In genomic region chr17:76560877-76561221, GRCh38 we compare ENCODE assay signal across 9 cellular contexts. TPM values are rescaled to one million over a fixed set of nuclear protein-coding genes. Genes with fewer than 3 reads are reported as not detected.
DNase-seq lines count a peak whose midpoint lies in the region; ATAC-seq and TF ChIP-seq lines count a peak whose summit lies in the region.
"Had no signal": no experiment of that assay in that cellular context is flagged by ENCODE, and none has a peak within 500 bp of the region (broad histone marks: within the 10 kb centered on the region; RNA-seq: fewer than 3 reads in every experiment).

No MANE protein-coding gene starts in this region.

- peaks cover 46 to 73% (median 65%) of the 10 kb centered on the region in 3 experiments for H3K36me3 Mint-ChIP-seq in H9 (ENCODE audit: insufficient read depth in 1 of 3, low read depth in 3 of 3)

- H3K27me3 Mint-ChIP-seq in H9 (ENCODE audit: low read depth), result no peaks in the 10 kb centered on the region; the same call in 1 of the 2 replicates
- H3K27me3 Mint-ChIP-seq: naive B cell had no signal

- TF ChIP-seq POLR2A in gastrocnemius medialis (IDR thresholded peaks at IDR 0.05), result no peak

- no peak for ATAC-seq in gastrocnemius medialis

- POLR2A ChIA-PET in OCI-LY7 (lab: Charles Lee), result interaction anchor here (1.0 to 5.4 kb wide), 2 partner anchors 15 to 32 kb away, joined by 3 to 53 read pairs; no protein-coding TSS in a partner anchor

- no TSS peak for BruUV-seq in OCI-LY7 (replicated peaks; lab: Mats Ljungman, UMichigan)

- TF ChIP-seq CTCF in H9 (conservative IDR thresholded peaks at IDR 0.05) (no peak), OCI-LY7 (conservative IDR thresholded peaks at IDR 0.05; ENCODE audit: low read length) (no peak), gastrocnemius medialis (IDR thresholded peaks at IDR 0.05 in 4 of 5, conservative IDR thresholded peaks at IDR 0.05 in 1 of 5) (no peak), tibial artery (IDR thresholded peaks at IDR 0.05) (no peak)

- no peak overlapping the region for H3T11ph ChIP-seq in H9 (ENCODE audit: low read length)

- H2AFZ ChIP-seq in H9 (ENCODE audit: low read length) (no peak overlapping the region), OCI-LY7 (ENCODE audit: low read length) (no peak overlapping the region)

- H2BK5ac ChIP-seq in H9 (ENCODE audit: insufficient read length, low read length), result no peak overlapping the region

- H2BK15ac ChIP-seq in H9 (ENCODE audit: low read depth, low read length), result no peak overlapping the region

- no peak overlapping the region for H3K56ac ChIP-seq in H9 (ENCODE audit: insufficient read length, low read depth, low read length)

- no peaks in the 10 kb centered on the region; a peak in 1 of 5 replicates for H3K9me3 Mint-ChIP-seq in H9
- H3K9me3 Mint-ChIP-seq: naive B cell had no signal

- no peak overlapping the region for H4K8ac ChIP-seq in H9 (replicated peaks; ENCODE audit: insufficient read length, low read depth, low read length)

- H3K4ac ChIP-seq in H9 (ENCODE audit: low read depth, low read length), result no peak overlapping the region

- H3K9me2 ChIP-seq in OCI-LY7 (ENCODE audit: insufficient read depth, low read length), result no peaks in the 10 kb centered on the region

- no peak overlapping the region for H3K27ac ChIP-seq in H9 (ENCODE audit: insufficient read length, low read depth, low read length)
- H3K27ac ChIP-seq in OCI-LY7 (ENCODE audit: low read depth, low read length, poor library complexity, severe bottlenecking), result peak overlapping the region; percentile 28
- peak overlapping the region; percentile 89 to 97 (median 94) for H3K27ac ChIP-seq in gastrocnemius medialis
- H3K27ac ChIP-seq in tibial artery, result no peak overlapping the region

- peak overlapping the region in 1 of 3 experiments; percentile 72; a peak in 3 of 7 replicates for H3K27ac Mint-ChIP-seq in H9

- H3K4me3 ChIP-seq in OCI-LY7 (ENCODE audit: low read depth, low read length, poor library complexity, severe bottlenecking) (peak overlapping the region; percentile 77), gastrocnemius medialis (peak overlapping the region in 1 of 4 donors; percentile 15), tibial artery (no peak overlapping the region)

- no peak overlapping the region for H4K91ac ChIP-seq in H9 (ENCODE audit: insufficient read length, low read depth, low read length)

- H3K23me2 ChIP-seq in H9 (ENCODE audit: insufficient read length, low read depth, low read length, poor library complexity, severe bottlenecking), result peaks cover 6% of the 10 kb centered on the region

- in situ Hi-C loops in gastrocnemius medialis (cut with MboI; ENCODE audit: low sequenced_read_pairs in 4 of 4), result loop anchor here in 1 of 4 donors (25.0 kb wide), 1 partner anchor 151 kb away; the partner anchor contains the start of gene MXRA7

- peaks cover 74% of the 10 kb centered on the region for H3K36me3 ChIP-seq in OCI-LY7 (ENCODE audit: insufficient read depth, low read length)
- peaks cover 0 to 23% of the 10 kb centered on the region in 2 donors for H3K36me3 ChIP-seq in gastrocnemius medialis
- peaks cover 17 to 38% (median 25%) of the 10 kb centered on the region in 3 donors for H3K36me3 ChIP-seq in tibial artery

- peaks cover 33 to 42% of the 10 kb centered on the region in 2 experiments for H3K4me1 Mint-ChIP-seq in H9

- CTCF ChIA-PET in OCI-LY7 (lab: Charles Lee; ENCODE audit: unreplicated experiment), result no interaction called here

- intact Hi-C loops in OCI-LY7 (cut with micrococcal nuclease; ENCODE audit: unreplicated experiment), result no loop called here
- intact Hi-C loops in gastrocnemius medialis (cut with DNase I; ENCODE audit: low total_unique reads), result no loop called here
- intact Hi-C loops in tibial artery (cut with DNase I; ENCODE audit: low total_unique reads), result no loop called here

- H3K79me2 ChIP-seq in H9 (ENCODE audit: insufficient read depth, low read length) (peaks cover 35% of the 10 kb centered on the region), OCI-LY7 (ENCODE audit: insufficient read depth, low read depth, low read length) (peaks cover 63% of the 10 kb centered on the region)

- peak overlapping the region; percentile 69 to 97 for H3K4me3 Mint-ChIP-seq in H9

- peaks cover 2% of the 10 kb centered on the region for H3K79me1 ChIP-seq in H9 (ENCODE audit: insufficient read depth, low read depth, low read length, poor library complexity, severe bottlenecking)

- no peaks in the 10 kb centered on the region for H3K4me1 ChIP-seq in H9 (ENCODE audit: insufficient read depth, low read length)
- peaks cover 49% of the 10 kb centered on the region for H3K4me1 ChIP-seq in OCI-LY7 (ENCODE audit: insufficient read depth, low read length, poor library complexity, severe bottlenecking)
- peaks cover 41 to 46% of the 10 kb centered on the region in 2 donors for H3K4me1 ChIP-seq in gastrocnemius medialis
- H3K4me1 ChIP-seq in tibial artery, result peaks cover 0 to 43% (median 22%) of the 10 kb centered on the region in 4 donors

- no peak overlapping the region for H3K14ac ChIP-seq in H9 (ENCODE audit: insufficient read depth, low read length)

- H4K20me1 ChIP-seq in H9 (ENCODE audit: control insufficient read depth, insufficient read depth, insufficient read length), result no peaks in the 10 kb centered on the region
- peaks cover 40% of the 10 kb centered on the region for H4K20me1 ChIP-seq in OCI-LY7 (ENCODE audit: insufficient read depth, low read length)

- H2BK20ac ChIP-seq in H9 (ENCODE audit: low read depth, low read length, poor library complexity, severe bottlenecking), result no peak overlapping the region

- WGBS in H9 (ENCODE audit: extremely low coverage, insufficient read length, low lambda C conversion rate), result no CpG with 5 or more reads among the region's 6 CpGs

- peak overlapping the region; percentile 19 for H3K9ac ChIP-seq in H9 (ENCODE audit: extremely low read depth, insufficient read length, low read length)

- no peak overlapping the region for H2BK120ac ChIP-seq in H9 (ENCODE audit: low read depth, low read length, poor library complexity, severe bottlenecking)

- H2AK5ac ChIP-seq in H9 (ENCODE audit: insufficient read length, low read length), result no peak overlapping the region

- DNase-seq in H9, result no peak
- DNase-seq in OCI-LY7 (ENCODE audit: low spot score), result no peak
- DNase-seq in central memory CD4-positive, alpha-beta T cell, result peak; percentile 32
- DNase-seq in gastrocnemius medialis, result no peak
- DNase-seq in DMS153 (lab: John Stamatoyannopoulos, UW), result no peak
- no peak for DNase-seq in stimulated activated CD4-positive, alpha-beta T cell treated with anti-CD3 and anti-CD28 coated beads, Interleukin-4, amount 100 ng/mL, for 24 hours
- no peak for DNase-seq in tibial artery
- DNase-seq: naive B cell, NCI-H2107 had no signal

- H3K4me2 ChIP-seq in H9 (ENCODE audit: insufficient read depth, insufficient read length, low read length), result no peak overlapping the region
- peak overlapping the region; percentile 84 for H3K4me2 ChIP-seq in OCI-LY7 (ENCODE audit: low read length)

- H4K5ac ChIP-seq in H9 (ENCODE audit: insufficient read length, low read depth, low read length), result no peak overlapping the region

- H3K23ac ChIP-seq in H9 (ENCODE audit: insufficient read length, low read depth, low read length), result no peak overlapping the region

- no peaks in the 10 kb centered on the region for H3K9me3 ChIP-seq in H9 (ENCODE audit: control insufficient read depth, low read depth, low read length)
- no peaks in the 10 kb centered on the region for H3K9me3 ChIP-seq in OCI-LY7 (ENCODE audit: low read length)
- H3K9me3 ChIP-seq in gastrocnemius medialis, result no peaks in the 10 kb centered on the region
- no peaks in the 10 kb centered on the region for H3K9me3 ChIP-seq in tibial artery

- H3K27me3 ChIP-seq in H9 (ENCODE audit: insufficient read depth, low read length) (no peaks in the 10 kb centered on the region), gastrocnemius medialis (no peaks in the 10 kb centered on the region), tibial artery (no peaks in the 10 kb centered on the region)

- H3K18ac ChIP-seq in H9 (ENCODE audit: insufficient read length, low read depth, low read length), result no peak overlapping the region

- H2BK12ac ChIP-seq in H9 (ENCODE audit: insufficient read length, low read depth, low read length), result no peak overlapping the region

RNA-seq across cellular contexts. Expression of gene PRCD, which starts 21.0 kb away (rescaled TPM):
- total RNA-seq in H9 (2021) (0.42 and 0.46 TPM in 2 replicates), OCI-LY7 (2022) (11.7 and 15.9 TPM in 2 replicates), gastrocnemius medialis (1 to 10 TPM in 2 of 4 donors, under 1 TPM in 1, not detected in 1; 0.33 to 3.7 (median 1.1) TPM)
- 5.7 and 6.3 TPM in 2 replicates for total RNA-seq in OCI-LY7 (2014; rRNA removed; shearing (Covaris generic))

RNA-seq across cellular contexts. Expression of gene CYGB, which starts 23.3 kb away (rescaled TPM):
- total RNA-seq in H9 (2021) (2.4 and 2.8 TPM in 2 replicates), OCI-LY7 (2022) (0.22 and 0.44 TPM in 2 replicates), gastrocnemius medialis (10 to 100 TPM in 2 of 4 donors, 1 to 10 TPM in 2; 8.1 to 19.7 (median 10.6) TPM)
- 0.33 and 0.57 TPM in 2 replicates for total RNA-seq in OCI-LY7 (2014; rRNA removed; shearing (Covaris generic))

RNA-seq across cellular contexts. Expression of gene ST6GALNAC2, which starts 24.8 kb away (rescaled TPM):
- total RNA-seq in H9 (2021) (0.37 and 0.46 TPM in 2 replicates), OCI-LY7 (2022) (not detected in 2 replicates), gastrocnemius medialis (10 to 100 TPM; 13.6 to 31.1 (median 27.4) TPM)
- total RNA-seq in OCI-LY7 (2014; rRNA removed; shearing (Covaris generic)), result not detected in 2 replicates

RNA-seq across cellular contexts. Expression of gene RHBDF2, which starts 59.6 kb away (rescaled TPM):
- total RNA-seq in H9 (2021) (17.1 and 19.7 TPM in 2 replicates), OCI-LY7 (2022) (158 and 173 TPM in 2 replicates), gastrocnemius medialis (10 to 100 TPM; 11.4 to 29.8 (median 23.3) TPM)
- 122 and 144 TPM in 2 replicates for total RNA-seq in OCI-LY7 (2014; rRNA removed; shearing (Covaris generic))

Comparison
In these comparisons a context has a peak if more than half of its experiments do, and no peak if none do; other contexts are left out.
1. H3K27ac ChIP-seq: peak in OCI-LY7 (single experiment) and gastrocnemius medialis (4 of 4); none in H9 (single experiment) and tibial artery (0 of 2).